ENCODE assay signal across 18 cellular contexts in the genomic region with DNA sequence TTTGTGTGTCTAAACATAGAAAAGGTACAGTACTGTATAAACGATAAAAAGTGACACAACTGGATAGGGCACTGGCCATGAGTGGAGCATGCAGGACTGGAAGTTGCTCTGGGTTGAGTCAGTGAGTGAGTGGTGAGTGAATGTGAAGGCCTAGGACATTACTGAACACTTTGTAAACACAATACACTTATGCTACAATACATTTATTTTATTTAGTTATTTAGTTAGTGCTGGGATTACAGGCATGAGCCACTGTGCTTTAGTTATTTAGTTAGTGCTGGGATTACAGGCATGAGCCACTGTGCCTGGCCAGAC. TPM values are rescaled to one million over a fixed set of nuclear protein-coding genes. Genes with fewer than 3 reads are reported as not detected.
DNase-seq lines count a peak whose midpoint lies in the region; ATAC-seq and TF ChIP-seq lines count a peak whose summit lies in the region.
"Had no signal": no experiment of that assay in that cellular context is flagged by ENCODE, and none has a peak within 500 bp of the region (broad histone marks: within the 10 kb centered on the region; RNA-seq: fewer than 3 reads in every experiment).

No MANE protein-coding gene starts in this region.

- H3K9ac ChIP-seq in DND-41 (ENCODE audit: low read depth, low read length) (no peak overlapping the region), OCI-LY3 (ENCODE audit: low read length) (no peak overlapping the region), endocrine pancreas (ENCODE audit: control insufficient read depth, insufficient read depth, low read length) (no peak overlapping the region)

- H3K4me1 Mint-ChIP-seq in naive thymus-derived CD4-positive, alpha-beta T cell: peaks cover 55 to 85% (median 80%) of the 10 kb centered on the region in 7 donors

- no peak overlapping the region for H2AFZ ChIP-seq in DND-41 (ENCODE audit: low read depth, low read length)
- H2AFZ ChIP-seq in OCI-LY3 (ENCODE audit: low read depth, low read length): no peak overlapping the region

- H3K36me3 ChIP-seq in DND-41 (ENCODE audit: insufficient read depth, low read length) (peaks cover 11% of the 10 kb centered on the region), OCI-LY3 (replicated peaks; ENCODE audit: low read depth, low read length) (peaks cover 9% of the 10 kb centered on the region), endocrine pancreas (ENCODE audit: control insufficient read depth, insufficient read depth, low read length) (no peaks in the 10 kb centered on the region)
- H3K36me3 ChIP-seq in naive thymus-derived CD4-positive, alpha-beta T cell (ENCODE audit: control insufficient read depth in 2 of 3, insufficient read depth in 3 of 3, low read length in 3 of 3): peaks cover 0 to 3% (median 0%) of the 10 kb centered on the region in 3 experiments

- H3K27ac Mint-ChIP-seq in naive thymus-derived CD4-positive, alpha-beta T cell: peak overlapping the region in 6 of 9 donors; percentile 38 to 74 (median 60)
- H3K27ac Mint-ChIP-seq: dendritic cell treated with granulocyte-macrophage colony-stimulating factor and Interleukin-4, amounts not matched to agents 40 ng/mL and 50 ng/mL, for 4 days; T-helper 1 cell treated with Interleukin-12 subunit alpha and Interleukin-12 subunit beta and Interleukin-4 antibody, amounts not matched to agents 30 μg/mL and 1 μg/mL, for 36 hours had no signal

- H3K27ac ChIP-seq in DND-41 (ENCODE audit: low read length) (no peak overlapping the region), OCI-LY3 (ENCODE audit: low read length) (no peak overlapping the region)
- no peak overlapping the region for H3K27ac ChIP-seq in naive thymus-derived CD4-positive, alpha-beta T cell (ENCODE audit: low read depth, low read length)
- H3K27ac ChIP-seq: HL-60 had no signal

- TF ChIP-seq CTCF in DND-41 (IDR thresholded peaks at IDR 0.05; ENCODE audit: borderline replicate concordance, extremely low read depth, low read length, poor library complexity, severe bottlenecking): no peak
- no peak for TF ChIP-seq CTCF in OCI-LY3 (IDR thresholded peaks at IDR 0.05; ENCODE audit: low read depth, low read length)

- POLR2A ChIA-PET in naive thymus-derived CD4-positive, alpha-beta T cell (lab: Charles Lee): no interaction called here

- no peaks in the 10 kb centered on the region for H3K27me3 ChIP-seq in DND-41 (ENCODE audit: insufficient read depth, low read length, poor library complexity)
- no peaks in the 10 kb centered on the region for H3K27me3 ChIP-seq in OCI-LY3 (ENCODE audit: low read depth, low read length)
- no peaks in the 10 kb centered on the region for H3K27me3 ChIP-seq in endocrine pancreas (ENCODE audit: control insufficient read depth, insufficient read depth, low read length)
- H3K27me3 ChIP-seq in naive thymus-derived CD4-positive, alpha-beta T cell (ENCODE audit: control insufficient read depth in 2 of 2, insufficient read depth in 2 of 2, low read length in 2 of 2): no peaks in the 10 kb centered on the region

- no peak for DNase-seq in DND-41
- DNase-seq in naive thymus-derived CD4-positive, alpha-beta T cell: no peak
- no peak for DNase-seq in NCI-H345 treated with DMSO at 0.1 percent for 48 hours (lab: John Stamatoyannopoulos, UW; ENCODE audit: unreplicated experiment)
- DNase-seq: activated CD4-positive, alpha-beta T cell treated with anti-CD3 and anti-CD28 coated beads for 4 hours; C1 segment of cervical spinal cord; DMS79; foreskin melanocyte; Kasumi-1; NCI-H526; RPMI8226 had no signal

- H3K9me3 Mint-ChIP-seq in naive thymus-derived CD4-positive, alpha-beta T cell: peaks cover 0 to 5% (median 0%) of the 10 kb centered on the region in 11 donors
- H3K9me3 Mint-ChIP-seq: dendritic cell treated with granulocyte-macrophage colony-stimulating factor and Interleukin-4, amounts not matched to agents 40 ng/mL and 50 ng/mL, for 4 days; T-helper 1 cell treated with Interleukin-12 subunit alpha and Interleukin-12 subunit beta and Interleukin-4 antibody, amounts not matched to agents 30 μg/mL and 1 μg/mL, for 36 hours had no signal

- peak overlapping the region in 1 of 10 donors; percentile 8 for H3K4me3 Mint-ChIP-seq in naive thymus-derived CD4-positive, alpha-beta T cell
- H3K4me3 Mint-ChIP-seq: dendritic cell treated with granulocyte-macrophage colony-stimulating factor and Interleukin-4, amounts not matched to agents 40 ng/mL and 50 ng/mL, for 4 days; T-helper 1 cell treated with Interleukin-12 subunit alpha and Interleukin-12 subunit beta and Interleukin-4 antibody, amounts not matched to agents 30 μg/mL and 1 μg/mL, for 36 hours had no signal

- H3K36me3 Mint-ChIP-seq in naive thymus-derived CD4-positive, alpha-beta T cell: peaks cover 0 to 2% (median 0%) of the 10 kb centered on the region in 5 donors

- CTCF ChIA-PET in naive thymus-derived CD4-positive, alpha-beta T cell (lab: Charles Lee): no interaction called here

- H3K27me3 Mint-ChIP-seq in naive thymus-derived CD4-positive, alpha-beta T cell: no peaks in the 10 kb centered on the region
- H3K27me3 Mint-ChIP-seq: dendritic cell treated with granulocyte-macrophage colony-stimulating factor and Interleukin-4, amounts not matched to agents 40 ng/mL and 50 ng/mL, for 4 days had no signal

- H3K4me3 ChIP-seq in DND-41 (ENCODE audit: low read depth in 1 of 2, low read length in 2 of 2) (no peak overlapping the region), OCI-LY3 (ENCODE audit: low read length) (no peak overlapping the region), endocrine pancreas (ENCODE audit: control insufficient read depth, insufficient read depth, low read length) (peak overlapping the region; percentile 48)
- H3K4me3 ChIP-seq in naive thymus-derived CD4-positive, alpha-beta T cell (ENCODE audit: low read length): no peak overlapping the region

- ATAC-seq in DND-41 (ENCODE audit: insufficient read depth, low read depth) (no peak), HG02642 (IDR thresholded peaks at IDR 0.05; ENCODE audit: poor library complexity, unreplicated experiment) (no peak), GM18861 (IDR thresholded peaks at IDR 0.05; ENCODE audit: unreplicated experiment) (no peak), GM21381 (IDR thresholded peaks at IDR 0.05; ENCODE audit: unreplicated experiment) (no peak)
- no peak for ATAC-seq in naive thymus-derived CD4-positive, alpha-beta T cell

- intact Hi-C loops in naive thymus-derived CD4-positive, alpha-beta T cell (cut with micrococcal nuclease): loop anchor here in 1 of 2 donors (10.0 kb wide), 1 partner anchor 390 kb away; a partner anchor contains a TSS

- no peaks in the 10 kb centered on the region for H3K9me3 ChIP-seq in DND-41 (ENCODE audit: insufficient read depth, low read length, severe bottlenecking)
- no peaks in the 10 kb centered on the region for H3K9me3 ChIP-seq in OCI-LY3 (ENCODE audit: insufficient read depth, low read length)
- H3K9me3 ChIP-seq in endocrine pancreas (ENCODE audit: control insufficient read depth, low read length): no peaks in the 10 kb centered on the region
- no peaks in the 10 kb centered on the region for H3K9me3 ChIP-seq in naive thymus-derived CD4-positive, alpha-beta T cell (ENCODE audit: control insufficient read depth in 2 of 3, low read length in 3 of 3)

- peak overlapping the region; percentile 28; the same call in 1 of the 2 replicates for H3K4me2 ChIP-seq in DND-41 (ENCODE audit: insufficient read depth, low read length)
- H3K4me2 ChIP-seq in OCI-LY3 (ENCODE audit: low read length): peak overlapping the region; percentile 19; the same call in 1 of the 2 replicates

- H3K4me1 ChIP-seq in DND-41 (ENCODE audit: insufficient read depth, low read length) (peaks cover 58% of the 10 kb centered on the region), OCI-LY3 (ENCODE audit: low read length) (peaks cover 36% of the 10 kb centered on the region), endocrine pancreas (ENCODE audit: control insufficient read depth, insufficient read depth, low read length) (peaks cover 29% of the 10 kb centered on the region)
- peaks cover 27 to 29% of the 10 kb centered on the region in 2 donors for H3K4me1 ChIP-seq in naive thymus-derived CD4-positive, alpha-beta T cell (ENCODE audit: control insufficient read depth in 2 of 2, insufficient read depth in 2 of 2, low read length in 2 of 2)

- H3K79me2 ChIP-seq in DND-41 (ENCODE audit: insufficient read depth, low read length) (peaks cover 96% of the 10 kb centered on the region), OCI-LY3 (ENCODE audit: low read length) (peaks cover 89% of the 10 kb centered on the region)

- peaks cover 84% of the 10 kb centered on the region for H4K20me1 ChIP-seq in DND-41 (ENCODE audit: insufficient read depth, low read length)
- H4K20me1 ChIP-seq in OCI-LY3 (ENCODE audit: insufficient read depth, low read length): peaks cover 75% of the 10 kb centered on the region

RNA-seq across cellular contexts. Expression of a gene that starts 4.6 kb away (rescaled TPM):
- 100 to 1,000 TPM in 2 of 5 experiments, 10 to 100 TPM in 3; 28.2 to 165 (median 40.7) TPM for total RNA-seq in naive thymus-derived CD4-positive, alpha-beta T cell
- 10 to 100 TPM; 30.3 to 39.1 TPM for polyA plus RNA-seq in naive thymus-derived CD4-positive, alpha-beta T cell
